ENCODE assay signal across 27 cellular contexts in the genomic region with DNA sequence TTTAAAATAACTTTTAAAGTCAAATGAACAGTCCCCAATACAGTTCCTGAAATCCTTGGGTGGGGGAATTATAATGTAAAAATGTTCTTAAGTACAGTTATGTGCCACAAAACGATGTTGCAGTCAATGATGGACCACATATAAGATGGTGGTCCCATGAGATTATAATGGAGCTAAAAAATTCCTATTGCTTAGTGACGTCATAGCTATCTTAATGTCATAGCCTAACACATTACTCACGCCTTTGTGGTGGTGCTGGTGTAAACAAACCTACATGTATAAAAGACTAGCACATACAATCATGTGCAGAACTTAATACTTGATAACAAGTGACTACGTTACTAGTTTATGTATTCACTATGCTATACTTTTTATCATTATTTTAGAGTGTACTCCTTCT.
"Had no signal": no experiment of that assay in that cellular context is flagged by ENCODE, and none has a peak within 500 bp of the region (broad histone marks: within the 10 kb centered on the region; RNA-seq: fewer than 3 reads in every experiment).

No MANE protein-coding gene starts in this region.

- H3K36me3 ChIP-seq: stomach, thoracic aorta, thyroid gland, tibial artery, transverse colon, upper lobe of left lung, upper lobe of right lung, uterus, vagina had no signal

- FAIRE-seq: urothelium cell line had no signal

- H3K27me3 ChIP-seq: stomach, suprapubic skin, testis, thyroid gland, tibial artery, tibial nerve, transverse colon, upper lobe of left lung, upper lobe of right lung, uterus, vagina had no signal

- H3K4me3 ChIP-seq: stomach, suprapubic skin, testis, thoracic aorta, thyroid gland, tibial artery, tibial nerve, transverse colon, upper lobe of left lung, upper lobe of right lung, uterus, vagina had no signal

- H3K4me1 ChIP-seq: stomach, suprapubic skin, testis, thyroid gland, tibial artery, tibial nerve, transverse colon, upper lobe of left lung, upper lobe of right lung, uterus, vagina had no signal

- H3K9me3 ChIP-seq: stomach, suprapubic skin, testis, thoracic aorta, thyroid gland, tibial artery, tibial nerve, transverse colon, upper lobe of left lung, upper lobe of right lung, uterus, vagina had no signal

- ATAC-seq: stimulated activated effector memory CD8-positive, alpha-beta T cell treated with anti-CD3 and anti-CD28 coated beads, Interleukin-12 subunit alpha, Interleukin-12 subunit beta, amount 100 ng/mL, for 72 hours; stimulated activated memory B cell treated with anti-CD40 and anti-IgM and Interleukin-4, amounts not matched to agents 10 μg/mL and 1 μg/mL and 100 μg/mL, for 72 hours; stimulated activated naive B cell treated with anti-CD40 and anti-IgM and Interleukin-4, amounts not matched to agents 10 μg/mL and 1 μg/mL and 100 μg/mL, for 72 hours; stimulated activated naive CD8-positive, alpha-beta T cell treated with anti-CD3 and anti-CD28 coated beads, Interleukin-15, amount 100 ng/mL, for 72 hours; stimulated activated naive CD8-positive, alpha-beta T cell treated with anti-CD3 and anti-CD28 coated beads, Interleukin-15, Interleukin-2, amounts not matched to agents 100 U/mL and 50 U/mL, for 24 hours; upper lobe of right lung had no signal

- DNase-seq: stimulated activated CD4-positive, alpha-beta T cell treated with anti-CD3 and anti-CD28 coated beads, Interleukin-2, amount 100 ng/mL, for 48 hours; stimulated activated CD4-positive, alpha-beta T cell treated with anti-CD3 and anti-CD28 coated beads, Interleukin-4, amount 100 ng/mL, for 1 hour; stimulated activated CD4-positive, alpha-beta T cell treated with anti-CD3 and anti-CD28 coated beads, Interleukin-4, amount 100 ng/mL, for 24 hours; stimulated activated CD4-positive, alpha-beta T cell treated with anti-CD3 and anti-CD28 coated beads, Interleukin-4, amount 100 ng/mL, for 4 hours; stimulated activated CD8-positive, alpha-beta memory T cell treated with anti-CD3 and anti-CD28 coated beads, Interleukin-4, amount 100 ng/mL, for 48 hours; stimulated activated naive B cell treated with anti-CD40 and anti-IgM and Interleukin-4, amounts not matched to agents 10 μg/mL and 1 μg/mL and 100 μg/mL, for 72 hours; stimulated activated naive CD4-positive, alpha-beta T cell; stimulated activated naive CD4-positive, alpha-beta T cell treated with Interleukin-2 at 50 U/mL for 16 hours; stimulated activated naive CD8-positive, alpha-beta T cell treated with anti-CD3 and anti-CD28 coated beads, Interleukin-15, amount 100 ng/mL, for 72 hours; stimulated activated naive CD8-positive, alpha-beta T cell treated with anti-CD3 and anti-CD28 coated beads, Interleukin-15, Interleukin-2, amounts not matched to agents 100 U/mL and 50 U/mL, for 24 hours; stomach; substantia nigra; testis; thyroid gland; tibial artery; transverse colon; trophoblast cell; upper lobe of left lung; upper lobe of right lung; uterus had no signal

- H3K27ac ChIP-seq: stomach, suprapubic skin, testis, thoracic aorta, thyroid gland, tibial artery, tibial nerve, transverse colon, upper lobe of left lung, upper lobe of right lung, uterus, vagina had no signal
